Comparison of ENCODE assay signal across 16 cellular contexts in genomic region chr4:2744576-2745270, GRCh38. TPM values are rescaled to one million over a fixed set of nuclear protein-coding genes. Genes with fewer than 3 reads are reported as not detected.
A peak's percentile ranks its signal among the peaks of the same experiment; 100 is the strongest.
DNase-seq lines count a peak whose midpoint lies in the region; ATAC-seq, FAIRE-seq and TF ChIP-seq lines count a peak whose summit lies in the region.
"Had no signal": no experiment of that assay in that cellular context is flagged by ENCODE, and none has a peak within 500 bp of the region (broad histone marks: within the 10 kb centered on the region; RNA-seq: fewer than 3 reads in every experiment).

No MANE protein-coding gene starts in this region.

- H3K9me3 Mint-ChIP-seq in activated naive CD8-positive, alpha-beta T cell treated with anti-CD3 and anti-CD28 coated beads, Interleukin-2, amount 50 U/mL, for 24 hours = no peaks in the 10 kb centered on the region
- H3K9me3 Mint-ChIP-seq in naive B cell (no peaks in the 10 kb centered on the region), osteocyte (ENCODE audit: unreplicated experiment) (no peaks in the 10 kb centered on the region)

- H3K4me2 ChIP-seq in BLaER1 treated with 17β-estradiol and CSF1 and Interleukin-3, amounts not matched to agents 10 nM and 100 nM = peak overlapping the region in 6 of 11 experiments; percentile 84 to 95 (median 90); a peak in 8 of 22 replicates

- peak overlapping the region; percentile 90 for H3K27ac Mint-ChIP-seq in activated naive CD8-positive, alpha-beta T cell treated with anti-CD3 and anti-CD28 coated beads, Interleukin-2, amount 50 U/mL, for 24 hours
- peak overlapping the region in 5 of 6 donors; percentile 41 to 98 (median 97) for H3K27ac Mint-ChIP-seq in naive B cell
- H3K27ac Mint-ChIP-seq in osteocyte (ENCODE audit: unreplicated experiment) = no peak overlapping the region

- peaks cover 45% of the 10 kb centered on the region for H3K36me3 Mint-ChIP-seq in activated naive CD8-positive, alpha-beta T cell treated with anti-CD3 and anti-CD28 coated beads, Interleukin-2, amount 50 U/mL, for 24 hours (ENCODE audit: low read depth)
- H3K36me3 Mint-ChIP-seq in naive B cell = peaks cover 5 to 8% of the 10 kb centered on the region in 2 donors
- H3K36me3 Mint-ChIP-seq in osteocyte (ENCODE audit: unreplicated experiment) = peaks cover 26% of the 10 kb centered on the region

- no peak for DNase-seq in GM12892 (ENCODE audit: insufficient read length)
- no peak for DNase-seq in activated naive CD8-positive, alpha-beta T cell treated with anti-CD3 and anti-CD28 coated beads, Interleukin-2, amount 50 U/mL, for 24 hours
- no peak for DNase-seq in naive B cell
- DNase-seq in tibial artery = no peak
- DNase-seq in osteocyte (ENCODE audit: extremely low spot score, unreplicated experiment) = no peak
- DNase-seq: activated CD4-positive, alpha-beta T cell treated with anti-CD3 and anti-CD28 coated beads for 48 hours; activated gamma-delta T cell; NCI-H2029 treated with DMSO at 0.1 percent for 48 hours had no signal

- peak overlapping the region in 3 of 11 experiments; percentile 61 to 69 (median 66); a peak in 2 of 22 replicates for H3K9ac ChIP-seq in BLaER1 treated with 17β-estradiol and CSF1 and Interleukin-3, amounts not matched to agents 10 nM and 100 nM

- no peak overlapping the region for H3K4me3 Mint-ChIP-seq in activated naive CD8-positive, alpha-beta T cell treated with anti-CD3 and anti-CD28 coated beads, Interleukin-2, amount 50 U/mL, for 24 hours
- H3K4me3 Mint-ChIP-seq in naive B cell = no peak overlapping the region
- H3K4me3 Mint-ChIP-seq in osteocyte (ENCODE audit: unreplicated experiment) = no peak overlapping the region

- H3K27ac ChIP-seq in BLaER1 treated with 17β-estradiol and CSF1 and Interleukin-3, amounts not matched to agents 10 nM and 100 nM = peak overlapping the region in 5 of 11 experiments; percentile 66 to 81 (median 77); a peak in 7 of 22 replicates
- H3K27ac ChIP-seq in tibial artery = no peak overlapping the region
- H3K27ac ChIP-seq: cardiac muscle cell, prostate gland had no signal

- no peak for TF ChIP-seq POLR2A in GM12892 (IDR thresholded peaks at IDR 0.05; ENCODE audit: low read depth, low read length)

- no peaks in the 10 kb centered on the region for H3K9me3 ChIP-seq in BLaER1 treated with 17β-estradiol and CSF1 and Interleukin-3, amounts not matched to agents 10 nM and 100 nM (replicated peaks in 1 of 11)
- H3K9me3 ChIP-seq in tibial artery = no peaks in the 10 kb centered on the region
- H3K9me3 ChIP-seq: Peyer's patch, prostate gland had no signal

- no peaks in the 10 kb centered on the region for H3K27me3 ChIP-seq in BLaER1 treated with 17β-estradiol and CSF1 and Interleukin-3, amounts not matched to agents 10 nM and 100 nM
- no peaks in the 10 kb centered on the region for H3K27me3 ChIP-seq in tibial artery
- H3K27me3 ChIP-seq: cardiac muscle cell, Peyer's patch had no signal

- no peak overlapping the region for H3K4me3 ChIP-seq in BLaER1 treated with 17β-estradiol and CSF1 and Interleukin-3, amounts not matched to agents 10 nM and 100 nM
- H3K4me3 ChIP-seq in tibial artery = no peak overlapping the region
- H3K4me3 ChIP-seq: cardiac muscle cell, Peyer's patch, prostate gland had no signal

- peaks cover 73 to 99% (median 89%) of the 10 kb centered on the region in 11 experiments; a peak in 21 of 22 replicates for H4K20me1 ChIP-seq in BLaER1 treated with 17β-estradiol and CSF1 and Interleukin-3, amounts not matched to agents 10 nM and 100 nM

- no peak for ATAC-seq in activated naive CD8-positive, alpha-beta T cell treated with anti-CD3 and anti-CD28 coated beads, Interleukin-2, amount 50 U/mL, for 24 hours
- ATAC-seq in naive B cell (ENCODE audit: low read depth in 2 of 2) = no peak
- no peak for ATAC-seq in HG02938 (IDR thresholded peaks at IDR 0.05; ENCODE audit: unreplicated experiment)
- no peak for ATAC-seq in HG03342 (IDR thresholded peaks at IDR 0.05; ENCODE audit: unreplicated experiment)

- H3K36me3 ChIP-seq in BLaER1 treated with 17β-estradiol and CSF1 and Interleukin-3, amounts not matched to agents 10 nM and 100 nM = peaks cover 61 to 83% (median 71%) of the 10 kb centered on the region in 11 experiments
- peaks cover 30 to 71% (median 51%) of the 10 kb centered on the region in 3 donors for H3K36me3 ChIP-seq in tibial artery

- peaks cover 55% of the 10 kb centered on the region for H3K4me1 Mint-ChIP-seq in activated naive CD8-positive, alpha-beta T cell treated with anti-CD3 and anti-CD28 coated beads, Interleukin-2, amount 50 U/mL, for 24 hours
- H3K4me1 Mint-ChIP-seq in naive B cell (peaks cover 22 to 47% (median 27%) of the 10 kb centered on the region in 3 donors), osteocyte (ENCODE audit: unreplicated experiment) (peaks cover 24% of the 10 kb centered on the region)

- no peaks in the 10 kb centered on the region for H3K27me3 Mint-ChIP-seq in activated naive CD8-positive, alpha-beta T cell treated with anti-CD3 and anti-CD28 coated beads, Interleukin-2, amount 50 U/mL, for 24 hours
- H3K27me3 Mint-ChIP-seq in naive B cell = no peaks in the 10 kb centered on the region
- H3K27me3 Mint-ChIP-seq in osteocyte (ENCODE audit: unreplicated experiment) = no peaks in the 10 kb centered on the region

- FAIRE-seq in GM12892 (lab: Jason Lieb, UNC) = peak; percentile 77
- FAIRE-seq: endometrium, islet of Langerhans had no signal

- TF ChIP-seq CTCF in tibial artery (IDR thresholded peaks at IDR 0.05) (no peak), osteocyte (IDR thresholded peaks at IDR 0.05) (no peak)

- intact Hi-C loops in tibial artery (cut with DNase I; ENCODE audit: low total_unique reads) = no loop called here

- peaks cover 75 to 86% (median 85%) of the 10 kb centered on the region in 10 experiments for H3K4me1 ChIP-seq in BLaER1 treated with 17β-estradiol and CSF1 and Interleukin-3, amounts not matched to agents 10 nM and 100 nM
- H3K4me1 ChIP-seq in tibial artery = peaks cover 6 to 30% (median 12%) of the 10 kb centered on the region in 4 donors

RNA-seq across cellular contexts. Expression of gene TNIP2, which starts 11.4 kb away (rescaled TPM):
- polyA plus RNA-seq in GM12892 (2012; ENCODE audit: missing spikeins) = 35.5 TPM
- 10 to 100 TPM; 25.4 to 36.2 (median 35.3) TPM for polyA plus RNA-seq in naive B cell (ENCODE audit: low read depth in 6 of 6)
- total RNA-seq in osteocyte = 32.7 and 34.0 TPM in 2 replicates

RNA-seq across cellular contexts. Expression of gene SH3BP2, which starts 48.2 kb away (rescaled TPM):
- polyA plus RNA-seq in GM12892 (2012; ENCODE audit: missing spikeins) = 27.8 TPM
- polyA plus RNA-seq in naive B cell (ENCODE audit: low read depth in 6 of 6) = 10 to 100 TPM; 14.3 to 91.1 (median 28.7) TPM
- 105 and 110 TPM in 2 replicates for total RNA-seq in osteocyte
